In the genomic region with DNA sequence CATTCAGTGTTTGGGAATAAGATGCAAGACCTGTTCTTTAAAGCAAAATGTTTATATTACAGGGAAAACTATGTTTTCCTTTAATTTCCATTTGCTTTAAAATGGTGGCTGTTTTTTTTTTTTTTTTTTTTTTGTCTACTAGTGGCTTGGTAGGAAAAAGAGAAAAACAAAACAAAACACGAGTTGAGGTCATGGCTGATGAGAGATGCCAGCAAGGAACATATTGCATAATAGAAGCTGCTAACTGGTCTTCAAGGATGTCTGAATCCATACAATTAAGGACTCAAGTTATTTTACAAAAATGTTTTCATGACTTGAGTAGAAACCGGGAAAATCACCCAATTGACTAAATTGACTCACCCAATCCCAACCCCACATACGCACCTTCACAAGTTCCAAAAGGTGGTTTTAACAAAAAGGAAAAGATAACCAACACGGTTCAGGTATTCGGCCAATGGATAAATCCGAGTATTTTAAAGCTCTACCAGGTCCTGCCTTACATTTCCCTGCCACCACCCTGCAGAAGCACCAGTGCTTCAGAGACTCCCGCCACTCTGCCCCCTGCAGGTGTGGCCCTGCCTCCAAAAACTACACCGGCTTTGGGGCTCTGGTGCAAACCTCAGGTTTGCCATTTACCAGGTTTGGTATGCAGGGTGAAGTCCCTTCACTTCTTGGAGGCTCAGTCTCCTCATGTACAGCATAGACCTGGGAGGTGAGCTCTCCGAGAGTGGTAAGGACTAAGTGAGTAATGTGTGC, we compare ENCODE assay signal across 16 cellular contexts. TPM values are rescaled to one million over a fixed set of nuclear protein-coding genes. Genes with fewer than 3 reads are reported as not detected.
DNase-seq lines count a peak whose midpoint lies in the region; ATAC-seq, FAIRE-seq and TF ChIP-seq lines count a peak whose summit lies in the region.
"Had no signal": no experiment of that assay in that cellular context is flagged by ENCODE, and none has a peak within 500 bp of the region (broad histone marks: within the 10 kb centered on the region; RNA-seq: fewer than 3 reads in every experiment).

No MANE protein-coding gene starts in this region.

- no peaks in the 10 kb centered on the region for H3K4me1 Mint-ChIP-seq in effector memory CD8-positive, alpha-beta T cell (ENCODE audit: low read depth in 2 of 2)
- H3K4me1 Mint-ChIP-seq: T-cell had no signal

- H3K4me1 ChIP-seq in GM23248 (ENCODE audit: insufficient read depth) (peaks cover 12% of the 10 kb centered on the region), keratinocyte (ENCODE audit: control insufficient read depth, extremely low read depth, insufficient read depth, low read length) (peaks cover under 1% of the 10 kb centered on the region)
- H3K4me1 ChIP-seq: tibial artery had no signal

- H2AFZ ChIP-seq in GM23248 = no peak overlapping the region
- no peak overlapping the region for H2AFZ ChIP-seq in keratinocyte (ENCODE audit: control insufficient read depth, low read length)

- no peaks in the 10 kb centered on the region for H3K27me3 Mint-ChIP-seq in effector memory CD8-positive, alpha-beta T cell

- H3K27ac Mint-ChIP-seq in effector memory CD8-positive, alpha-beta T cell = no peak overlapping the region
- H3K27ac Mint-ChIP-seq: activated T-cell treated with anti-CD3 and anti-CD28 coated beads, Interleukin-2, amount 50 U/mL, for 24 hours; T-cell had no signal

- H3K9me3 ChIP-seq in GM23248 (ENCODE audit: low read depth) (no peaks in the 10 kb centered on the region), keratinocyte (ENCODE audit: control insufficient read depth, low read depth, low read length) (no peaks in the 10 kb centered on the region)
- H3K9me3 ChIP-seq: tibial artery had no signal

- H3K79me2 ChIP-seq in GM23248 (ENCODE audit: insufficient read depth) (no peaks in the 10 kb centered on the region), keratinocyte (ENCODE audit: control insufficient read depth, insufficient read depth, low read length) (no peaks in the 10 kb centered on the region)

- FAIRE-seq in keratinocyte (lab: Jason Lieb, UNC) = no peak
- FAIRE-seq: G401.6 had no signal

- H3K4me3 ChIP-seq in GM23248 (no peak overlapping the region), brain microvascular endothelial cell (ENCODE audit: low read depth, low read length) (no peak overlapping the region), keratinocyte (ENCODE audit: control insufficient read depth in 2 of 3, extremely low read depth in 1 of 3, insufficient read depth in 2 of 3, low read depth in 1 of 3, low read length in 3 of 3) (no peak overlapping the region)
- H3K4me3 ChIP-seq: tibial artery had no signal

- H3K36me3 ChIP-seq in GM23248 (ENCODE audit: low read depth) = no peaks in the 10 kb centered on the region
- no peaks in the 10 kb centered on the region for H3K36me3 ChIP-seq in brain microvascular endothelial cell (replicated peaks)
- H3K36me3 ChIP-seq in keratinocyte (ENCODE audit: control insufficient read depth in 2 of 2, extremely low read depth in 1 of 2, insufficient read depth in 2 of 2, low read length in 2 of 2) = no peaks in the 10 kb centered on the region
- H3K36me3 ChIP-seq: tibial artery had no signal

- no peaks in the 10 kb centered on the region for H3K27me3 ChIP-seq in GM23248 (replicated peaks; ENCODE audit: insufficient read depth)
- H3K27me3 ChIP-seq in brain microvascular endothelial cell (replicated peaks) = no peaks in the 10 kb centered on the region
- H3K27me3 ChIP-seq in keratinocyte (ENCODE audit: control insufficient read depth, extremely low read depth, insufficient read depth, low read length) = no peaks in the 10 kb centered on the region
- H3K27me3 ChIP-seq: tibial artery had no signal

- H4K20me1 ChIP-seq in GM23248 (ENCODE audit: insufficient read depth) (no peaks in the 10 kb centered on the region), keratinocyte (ENCODE audit: control insufficient read depth, extremely low read depth, insufficient read depth, low read length) (no peaks in the 10 kb centered on the region)

- H3K9ac ChIP-seq in GM23248 (no peak overlapping the region), keratinocyte (ENCODE audit: control insufficient read depth, extremely low read depth, insufficient read depth, low read length) (no peak overlapping the region)

- no peak for ATAC-seq in effector memory CD8-positive, alpha-beta T cell (replicated peaks)
- ATAC-seq in GM21737 (IDR thresholded peaks at IDR 0.05; ENCODE audit: unreplicated experiment) = no peak
- ATAC-seq: T-cell had no signal

- H3F3A ChIP-seq in GM23248 (ENCODE audit: insufficient read depth) = no peaks in the 10 kb centered on the region

- no peaks in the 10 kb centered on the region for H3K36me3 Mint-ChIP-seq in effector memory CD8-positive, alpha-beta T cell (ENCODE audit: insufficient read depth)
- H3K36me3 Mint-ChIP-seq: T-cell had no signal

- TF ChIP-seq CTCF in brain microvascular endothelial cell (IDR thresholded peaks at IDR 0.05; ENCODE audit: low read depth, low read length, missing control alignments) = peak; percentile 15
- TF ChIP-seq CTCF in keratinocyte (optimal IDR thresholded peaks at IDR 0.05 in 1 of 3, IDR thresholded peaks at IDR 0.05 in 1 of 3, conservative IDR thresholded peaks at IDR 0.05 in 1 of 3; ENCODE audit: extremely low read depth in 1 of 3, insufficient read depth in 2 of 3, low read length in 3 of 3) = peak; percentile 34 to 36 (median 34)

- dilution Hi-C loops in keratinocyte (cut with MboI; ENCODE audit: extremely low pct_ligation_motif_present, low sequenced_read_pairs) = loop anchor here (25.0 kb wide), 2 partner anchors 104 to 196 kb away; a partner anchor contains a TSS

- in situ Hi-C loops in GM23248 (cut with MboI) = loop anchor here (10.0 kb wide), 1 partner anchor 121 kb away; no protein-coding TSS in a partner anchor
- in situ Hi-C loops in brain microvascular endothelial cell (cut with HindIII; ENCODE audit: low pct_ligation_motif_present, low sequenced_read_pairs) = no loop called here

- H3K4me2 ChIP-seq in GM23248 (ENCODE audit: unreplicated experiment) = no peak overlapping the region
- no peak overlapping the region for H3K4me2 ChIP-seq in keratinocyte (ENCODE audit: control insufficient read depth, extremely low read depth, insufficient read depth, low read depth, low read length)

- H3K9me3 Mint-ChIP-seq in effector memory CD8-positive, alpha-beta T cell = no peaks in the 10 kb centered on the region
- H3K9me3 Mint-ChIP-seq: activated T-cell treated with anti-CD3 and anti-CD28 coated beads, Interleukin-2, amount 50 U/mL, for 24 hours; T-cell had no signal

- no peak overlapping the region for H3K27ac ChIP-seq in GM23248
- H3K27ac ChIP-seq in brain microvascular endothelial cell = no peak overlapping the region
- H3K27ac ChIP-seq in keratinocyte (ENCODE audit: control insufficient read depth, insufficient read depth, low read length) = no peak overlapping the region
- H3K27ac ChIP-seq: tibial artery had no signal

- H3K9me2 ChIP-seq in GM23248 (ENCODE audit: insufficient read depth) = no peaks in the 10 kb centered on the region

- no peak overlapping the region for H3K4me3 Mint-ChIP-seq in effector memory CD8-positive, alpha-beta T cell
- H3K4me3 Mint-ChIP-seq: activated T-cell treated with anti-CD3 and anti-CD28 coated beads, Interleukin-2, amount 50 U/mL, for 24 hours; T-cell had no signal

- 71 to 78% methylated on average over 9 of the region's 9 CpGs for WGBS in GM23248 (ENCODE audit: low coverage in 1 of 2, low lambda C conversion rate in 2 of 2, missing lambda C conversion rate in 2 of 2), 2 experiments

- DNase-seq in DMS53 (lab: John Stamatoyannopoulos, UW) (peak; percentile 4), DMS53 treated with DMSO at 0.1 percent for 48 hours (lab: John Stamatoyannopoulos, UW; ENCODE audit: unreplicated experiment) (no peak), GM23248 (peak; percentile 20), brain microvascular endothelial cell (no peak), keratinocyte (ENCODE audit: low read depth, low spot score) (no peak), Ammon's horn (ENCODE audit: low spot score) (no peak)
- no peak for DNase-seq in effector memory CD8-positive, alpha-beta T cell
- DNase-seq: 8988T; activated T-cell treated with anti-CD3 and anti-CD28 coated beads, Interleukin-2, amount 50 U/mL, for 24 hours; cortex of kidney; NCI-H446; stimulated activated CD4-positive, alpha-beta T cell treated with anti-CD3 and anti-CD28 coated beads, Interleukin-4, amount 100 ng/mL, for 24 hours; tibial artery had no signal

- H3K9me1 ChIP-seq in keratinocyte (ENCODE audit: control insufficient read depth, extremely low read depth, insufficient read depth, low read length) = no peaks in the 10 kb centered on the region

RNA-seq across cellular contexts. Expression of a gene that starts 27.1 kb away (rescaled TPM):
- 0.76 and 1.7 TPM in 2 replicates for total RNA-seq in GM23248 (2014; rRNA removed; shearing (Covaris generic))
- polyA plus RNA-seq in GM23248 (2016; fragmentation: Nextera tagmentation; extraction: Ambion mirVana) = 5.7 and 5.9 TPM in 2 replicates
- polyA plus RNA-seq in keratinocyte = 17.5 to 23.2 TPM (median 20.2 TPM) in 3 replicates
- polyA plus RNA-seq in keratinocyte (2011; ENCODE audit: low read depth) = 16.3 TPM
- polyA plus RNA-seq in keratinocyte (2011; cell fraction: cytosol; rRNA removed) = 17.8 and 26.2 TPM in 2 replicates
- polyA plus RNA-seq in keratinocyte (2011; cell fraction: nucleus; rRNA removed) = 13.3 and 14.2 TPM in 2 replicates
- polyA plus RNA-seq in keratinocyte (2012; ENCODE audit: low replicate concordance) = 18.8 and 18.9 TPM in 2 replicates
- polyA minus RNA-seq in keratinocyte = 4.9 to 9.0 TPM (median 8.4 TPM) in 3 replicates
- polyA minus RNA-seq in keratinocyte (2011; cell fraction: cytosol; rRNA and poly(A)+ RNA removed) = 7.3 TPM
- 3.3 and 7.4 TPM in 2 replicates for polyA minus RNA-seq in keratinocyte (2011; cell fraction: nucleus; rRNA and poly(A)+ RNA removed)

RNA-seq across cellular contexts. Expression of a gene that starts 34.5 kb away (rescaled TPM):
- not detected in 2 replicates for total RNA-seq in GM23248 (2014; rRNA removed; shearing (Covaris generic))
- polyA plus RNA-seq in GM23248 (2016; fragmentation: Nextera tagmentation; extraction: Ambion mirVana) (not detected in 2 replicates), keratinocyte (0.04 to 0.09 TPM (median 0.06 TPM) in 3 replicates)
- polyA plus RNA-seq in keratinocyte (2011; ENCODE audit: low read depth) = 0.14 TPM
- polyA plus RNA-seq in keratinocyte (2011; cell fraction: cytosol; rRNA removed) = 0.04 TPM in 1 of 2 replicates, not detected in the other
- 0.08 TPM in 1 of 2 replicates, not detected in the other for polyA plus RNA-seq in keratinocyte (2011; cell fraction: nucleus; rRNA removed)
- 0.13 and 0.14 TPM in 2 replicates for polyA plus RNA-seq in keratinocyte (2012; ENCODE audit: low replicate concordance)
- polyA minus RNA-seq in keratinocyte = not detected in 3 replicates
- polyA minus RNA-seq in keratinocyte (2011; cell fraction: cytosol; rRNA and poly(A)+ RNA removed) = not detected
- polyA minus RNA-seq in keratinocyte (2011; cell fraction: nucleus; rRNA and poly(A)+ RNA removed) = not detected in 2 replicates
- total RNA-seq: T-cell had no signal

Comparison
In these comparisons a context has a peak if more than half of its experiments do, and no peak if none do; other contexts are left out.
1. DNase-seq: peak in DMS53 (single experiment) and GM23248 (single experiment); none in DMS53 treated with DMSO at 0.1 percent for 48 hours (single experiment), brain microvascular endothelial cell (single experiment), keratinocyte (single experiment), effector memory CD8-positive, alpha-beta T cell (0 of 3) and Ammon's horn (single experiment).